Comparison of ENCODE assay signal across 8 cellular contexts in the genomic region with DNA sequence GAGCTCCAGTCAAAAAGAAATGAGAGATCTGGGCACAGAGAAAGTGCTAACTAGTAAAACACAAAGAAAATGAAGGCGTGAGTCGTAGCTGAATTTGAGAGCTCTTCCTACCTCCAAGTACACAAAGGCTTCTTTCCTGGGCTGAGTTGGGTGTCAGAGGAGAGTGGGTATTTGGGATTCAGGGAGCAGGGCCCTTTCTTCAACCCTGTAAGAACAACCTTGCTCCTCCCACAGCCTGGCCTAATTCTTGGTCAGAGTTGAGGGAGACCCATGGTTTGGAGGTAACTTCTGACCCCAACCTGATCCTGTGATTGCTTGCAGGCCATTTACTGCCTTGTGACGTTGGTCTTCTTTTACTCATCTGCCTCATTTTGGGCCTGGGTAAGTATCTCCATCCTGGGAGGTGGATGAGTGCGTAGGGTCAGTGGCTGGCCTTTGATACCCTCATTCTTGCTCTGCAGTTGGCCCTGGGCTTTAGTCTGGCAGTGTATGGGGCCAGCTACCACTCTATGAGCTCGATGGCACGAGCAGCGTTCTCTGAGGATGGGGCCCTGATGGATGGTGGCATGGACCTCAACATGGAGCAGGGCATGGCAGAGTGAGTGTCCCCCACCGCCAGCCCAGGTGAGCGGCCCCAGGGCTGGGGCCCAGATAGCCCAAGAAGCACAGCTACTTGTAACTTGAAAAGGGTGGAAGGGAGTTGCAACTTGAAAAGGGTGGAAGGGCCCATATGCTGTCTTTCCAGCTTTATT. TPM values are rescaled to one million over a fixed set of nuclear protein-coding genes. Genes with fewer than 3 reads are reported as not detected.
DNase-seq lines count a peak whose midpoint lies in the region; ATAC-seq and TF ChIP-seq lines count a peak whose summit lies in the region.

No MANE protein-coding gene starts in this region.

- TF ChIP-seq CTCF in BE2C (IDR thresholded peaks at IDR 0.05; ENCODE audit: low read depth, low read length) (no peak), choroid plexus epithelial cell (conservative IDR thresholded peaks at IDR 0.05; ENCODE audit: low read depth, low read length) (no peak), GM10248 (IDR thresholded peaks at IDR 0.05; ENCODE audit: control extremely low read depth, extremely low read depth, low read depth, missing control alignments) (no peak)

- CTCF ChIA-PET in GM10248 (lab: Yijun Ruan, JAX): interaction anchor here (1.1 to 3.1 kb wide), 7 partner anchors 10 to 210 kb away, joined by 4 to 22 read pairs (median 9); a partner anchor contains a TSS

- H3K4me1 Mint-ChIP-seq in IgD-negative memory B cell: peaks cover 5 to 18% (median 13%) of the 10 kb centered on the region in 3 donors
- peaks cover 25 to 49% (median 46%) of the 10 kb centered on the region in 4 donors for H3K4me1 Mint-ChIP-seq in naive thymus-derived CD8-positive, alpha-beta T cell

- H3K4me3 ChIP-seq in BE2C (ENCODE audit: low read depth, low read length) (peak overlapping the region; percentile 99), choroid plexus epithelial cell (ENCODE audit: low read depth, low read length) (peak overlapping the region; percentile 92)

- no peaks in the 10 kb centered on the region for H3K9me3 Mint-ChIP-seq in IgD-negative memory B cell
- no peaks in the 10 kb centered on the region for H3K9me3 Mint-ChIP-seq in naive thymus-derived CD8-positive, alpha-beta T cell

- peak overlapping the region; percentile 94 to 100 (median 97) for H3K4me3 Mint-ChIP-seq in IgD-negative memory B cell
- peak overlapping the region; percentile 97 to 100 (median 99) for H3K4me3 Mint-ChIP-seq in naive thymus-derived CD8-positive, alpha-beta T cell

- no peaks in the 10 kb centered on the region; the same call in none of the 2 replicates for H3K4me1 ChIP-seq in BE2C

- no peak for ATAC-seq in naive thymus-derived CD8-positive, alpha-beta T cell
- ATAC-seq in HG03108 (IDR thresholded peaks at IDR 0.05; ENCODE audit: unreplicated experiment): no peak

- DNase-seq in BE2C (no peak), choroid plexus epithelial cell (ENCODE audit: low read depth) (no peak), GM10248 (ENCODE audit: extremely low spot score) (no peak), NCI-H2107 treated with DMSO at 0.1 percent for 48 hours (lab: John Stamatoyannopoulos, UW; ENCODE audit: unreplicated experiment) (no peak), GM19240 (ENCODE audit: insufficient read length, low spot score) (no peak)
- DNase-seq in naive thymus-derived CD8-positive, alpha-beta T cell: no peak

- peaks cover 39% of the 10 kb centered on the region for H3K36me3 ChIP-seq in BE2C

- no peaks in the 10 kb centered on the region for H3K9me3 ChIP-seq in BE2C

- H3K27me3 Mint-ChIP-seq in IgD-negative memory B cell: no peaks in the 10 kb centered on the region
- H3K27me3 Mint-ChIP-seq in naive thymus-derived CD8-positive, alpha-beta T cell: no peaks in the 10 kb centered on the region

- H3K36me3 Mint-ChIP-seq in IgD-negative memory B cell: peaks cover 6% of the 10 kb centered on the region
- peaks cover 0 to 25% (median 0%) of the 10 kb centered on the region in 3 donors for H3K36me3 Mint-ChIP-seq in naive thymus-derived CD8-positive, alpha-beta T cell

- POLR2A ChIA-PET in naive thymus-derived CD8-positive, alpha-beta T cell (lab: Charles Lee): interaction anchor here (1.3 to 7.8 kb wide), 4 partner anchors 11 to 35 kb away, joined by 4 to 99 read pairs (median 20); a partner anchor contains a TSS
- POLR2A ChIA-PET in GM10248 (lab: Yijun Ruan, JAX): interaction anchor here (0.7 to 3.0 kb wide), 3 partner anchors 16 to 75 kb away, joined by 3 to 11 read pairs (median 4); a partner anchor contains a TSS

- H3K27ac Mint-ChIP-seq in IgD-negative memory B cell: peak overlapping the region in 1 of 3 donors; percentile 84
- H3K27ac Mint-ChIP-seq in naive thymus-derived CD8-positive, alpha-beta T cell: peak overlapping the region in 9 of 10 donors; percentile 22 to 99 (median 98)

- H3K27me3 ChIP-seq in BE2C: no peaks in the 10 kb centered on the region

RNA-seq across cellular contexts. Expression of a gene that starts 1.3 kb away (rescaled TPM):
- polyA plus RNA-seq in BE2C (2012; ENCODE audit: insufficient read depth, insufficient read length, low read depth): 298 TPM
- 64.2 TPM for polyA plus RNA-seq in IgD-negative memory B cell
- total RNA-seq in naive thymus-derived CD8-positive, alpha-beta T cell: 10 to 100 TPM; 40.0 to 40.2 TPM
- 10 to 100 TPM; 65.3 to 88.4 (median 76.4) TPM for polyA plus RNA-seq in naive thymus-derived CD8-positive, alpha-beta T cell

RNA-seq across cellular contexts. Expression of a gene that starts 19.1 kb away (rescaled TPM):
- 37.9 TPM for polyA plus RNA-seq in BE2C (2012; ENCODE audit: insufficient read depth, insufficient read length, low read depth)
- 3.8 TPM for polyA plus RNA-seq in IgD-negative memory B cell
- 10 to 100 TPM; 34.5 to 47.3 TPM for total RNA-seq in naive thymus-derived CD8-positive, alpha-beta T cell
- 1 to 10 TPM; 1.6 to 3.0 (median 2.3) TPM for polyA plus RNA-seq in naive thymus-derived CD8-positive, alpha-beta T cell

RNA-seq across cellular contexts. Expression of a gene that starts 20.6 kb away (rescaled TPM):
- 3.1 TPM for polyA plus RNA-seq in BE2C (2012; ENCODE audit: insufficient read depth, insufficient read length, low read depth)
- polyA plus RNA-seq in IgD-negative memory B cell: 0.75 TPM
- 1 to 10 TPM; 1.6 to 2.7 TPM for total RNA-seq in naive thymus-derived CD8-positive, alpha-beta T cell
- polyA plus RNA-seq in naive thymus-derived CD8-positive, alpha-beta T cell: under 1 TPM; 0.04 to 0.20 (median 0.19) TPM

RNA-seq across cellular contexts. Expression of a gene that starts 29.3 kb away (rescaled TPM):
- polyA plus RNA-seq in BE2C (2012; ENCODE audit: insufficient read depth, insufficient read length, low read depth): 7.8 TPM
- polyA plus RNA-seq in IgD-negative memory B cell: 0.35 TPM
- 1 to 10 TPM; 5.0 to 5.6 TPM for total RNA-seq in naive thymus-derived CD8-positive, alpha-beta T cell
- not detected for polyA plus RNA-seq in naive thymus-derived CD8-positive, alpha-beta T cell

RNA-seq across cellular contexts. Expression of a gene that starts 36.3 kb away (rescaled TPM):
- 278 TPM for polyA plus RNA-seq in BE2C (2012; ENCODE audit: insufficient read depth, insufficient read length, low read depth)
- 73.7 TPM for polyA plus RNA-seq in IgD-negative memory B cell
- 10 to 100 TPM; 86.3 to 87.1 TPM for total RNA-seq in naive thymus-derived CD8-positive, alpha-beta T cell
- polyA plus RNA-seq in naive thymus-derived CD8-positive, alpha-beta T cell: 10 to 100 TPM; 40.7 to 67.8 (median 63.4) TPM
